ENCODE assay signal across 21 cellular contexts in the genomic region with DNA sequence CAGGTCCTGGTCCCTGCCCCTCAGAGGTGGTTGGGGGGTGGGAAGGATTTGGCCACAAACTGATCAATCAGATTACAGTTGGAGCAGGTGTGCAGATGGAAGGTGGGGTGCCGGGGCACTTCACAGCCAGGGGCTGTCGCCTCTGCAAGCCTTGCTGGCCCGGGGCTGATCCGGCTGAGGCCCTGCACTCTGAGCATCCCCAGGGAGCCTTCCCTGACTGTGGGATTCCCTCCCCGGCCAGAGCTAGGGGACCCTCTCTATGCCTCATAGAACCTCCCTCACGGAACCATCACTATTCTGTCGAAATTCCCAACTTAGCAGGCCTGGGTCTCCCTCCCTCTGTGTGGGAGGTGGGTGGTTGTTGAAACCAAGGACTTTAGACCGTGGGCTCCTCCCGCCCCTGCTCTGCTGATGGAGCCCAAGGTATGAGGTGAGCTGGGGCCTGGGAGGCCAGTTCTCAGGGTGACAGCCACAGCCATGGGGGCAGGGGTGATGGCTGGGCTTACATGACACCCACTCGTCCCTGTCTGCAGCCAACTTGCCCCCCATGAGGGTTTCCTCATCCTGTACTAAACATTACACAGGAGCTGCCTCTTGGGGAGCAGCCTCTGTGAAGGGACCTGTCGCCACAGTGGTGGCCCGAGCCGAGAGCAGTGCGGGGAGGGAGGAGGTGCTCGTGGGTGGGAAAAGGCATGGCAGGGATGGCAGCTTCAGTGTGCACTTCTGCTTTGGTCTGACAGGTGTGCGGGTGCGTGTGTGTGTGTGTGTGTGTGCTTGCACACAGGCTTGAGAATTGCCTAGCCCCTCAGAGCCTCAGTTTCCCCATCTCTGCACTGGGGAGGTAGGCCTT. TPM values are rescaled to one million over a fixed set of nuclear protein-coding genes. Genes with fewer than 3 reads are reported as not detected.
DNase-seq lines count a peak whose midpoint lies in the region; ATAC-seq, FAIRE-seq and TF ChIP-seq lines count a peak whose summit lies in the region.
"Had no signal": no experiment of that assay in that cellular context is flagged by ENCODE, and none has a peak within 500 bp of the region (broad histone marks: within the 10 kb centered on the region; RNA-seq: fewer than 3 reads in every experiment).

No MANE protein-coding gene starts in this region.

- H3K9me3 ChIP-seq in mammary epithelial cell (replicated peaks; ENCODE audit: insufficient read depth, low read length) (no peaks in the 10 kb centered on the region), liver (ENCODE audit: control insufficient read depth in 4 of 4, low read length in 3 of 4) (no peaks in the 10 kb centered on the region)
- H3K9me3 ChIP-seq: gastroesophageal sphincter, Peyer's patch, tibial nerve had no signal

- H2AFZ ChIP-seq in mammary epithelial cell (ENCODE audit: low read depth, low read length) = no peak overlapping the region

- peaks cover 82% of the 10 kb centered on the region for H3K4me1 ChIP-seq in mammary epithelial cell (ENCODE audit: insufficient read depth, low read length)
- peaks cover 28 to 56% (median 42%) of the 10 kb centered on the region in 4 donors for H3K4me1 ChIP-seq in liver (ENCODE audit: control insufficient read depth in 4 of 4, insufficient read depth in 4 of 4, low read length in 3 of 4)

- peak overlapping the region; percentile 95 for H3K4me2 ChIP-seq in mammary epithelial cell (ENCODE audit: insufficient read depth, low read depth, low read length)

- H3K36me3 ChIP-seq in mammary epithelial cell (ENCODE audit: insufficient read depth, low read length) (peaks cover 20% of the 10 kb centered on the region), liver (ENCODE audit: control insufficient read depth in 4 of 4, insufficient read depth in 3 of 4, low read depth in 1 of 4, low read length in 3 of 4) (peaks cover 2 to 13% (median 6%) of the 10 kb centered on the region in 4 donors)
- H3K36me3 ChIP-seq: Peyer's patch, tibial nerve had no signal

- no peaks in the 10 kb centered on the region for H3K27me3 Mint-ChIP-seq in MCF 10A (ENCODE audit: insufficient read depth, unreplicated experiment)
- no peaks in the 10 kb centered on the region for H3K27me3 Mint-ChIP-seq in activated T-cell treated with anti-CD3 and anti-CD28 coated beads, Interleukin-2, amount 50 U/mL, for 72 hours (ENCODE audit: low read depth)
- H3K27me3 Mint-ChIP-seq: activated CD4-positive, alpha-beta T cell treated with anti-CD3 and anti-CD28 coated beads, Interleukin-2, amount 10 ng/mL, durations not matched to agents 7 days and 5 days had no signal

- TF ChIP-seq CTCF in mammary epithelial cell (conservative IDR thresholded peaks at IDR 0.05 in 1 of 2, IDR thresholded peaks at IDR 0.05 in 1 of 2; ENCODE audit: extremely low read depth in 1 of 2, insufficient read depth in 1 of 2, low read depth in 1 of 2, low read length in 2 of 2) (no peak), MCF 10A (IDR thresholded peaks at IDR 0.05; ENCODE audit: unreplicated experiment) (no peak), RWPE1 (conservative IDR thresholded peaks at IDR 0.05; ENCODE audit: low read depth) (no peak), liver (IDR thresholded peaks at IDR 0.05; ENCODE audit: low read depth, low read length, missing input control) (no peak)

- H3K27me3 ChIP-seq in mammary epithelial cell (ENCODE audit: insufficient read depth, low read length) = no peaks in the 10 kb centered on the region
- H3K27me3 ChIP-seq in liver (ENCODE audit: control insufficient read depth in 4 of 4, insufficient read depth in 4 of 4, low read length in 3 of 4) = no peaks in the 10 kb centered on the region
- H3K27me3 ChIP-seq: gastroesophageal sphincter, Peyer's patch, tibial nerve had no signal

- TF ChIP-seq RAD21 in liver (IDR thresholded peaks at IDR 0.05) = no peak

- DNase-seq in mammary epithelial cell (no peak), MCF 10A (ENCODE audit: unreplicated experiment) (no peak), RWPE1 (ENCODE audit: low spot score) (no peak), urothelium cell line (ENCODE audit: low spot score) (no peak), NCI-H1105 treated with DMSO at 0.1 percent for 48 hours (lab: John Stamatoyannopoulos, UW) (no peak)
- DNase-seq in stimulated activated CD4-positive, alpha-beta T cell treated with anti-CD3 and anti-CD28 coated beads, Interleukin-2, amount 100 ng/mL, for 48 hours = no peak
- DNase-seq in activated T-cell treated with anti-CD3 and anti-CD28 coated beads, Interleukin-2, amount 50 U/mL, for 72 hours = no peak
- DNase-seq: activated CD4-positive, alpha-beta T cell treated with anti-CD3 and anti-CD28 coated beads, Interleukin-2, amount 10 ng/mL, durations not matched to agents 7 days and 5 days; activated naive CD4-positive, alpha-beta T cell treated with anti-CD3 and anti-CD28 coated beads for 36 hours; activated T-cell treated with anti-CD3 and anti-CD28 coated beads for 4 hours; cortex of kidney; NCI-H2107; NCI-H526 treated with DMSO at 0.1 percent for 48 hours; small intestine had no signal

- FAIRE-seq in urothelium cell line (lab: Jason Lieb, UNC) = no peak
- FAIRE-seq: A204.1, small intestine had no signal

- BruUV-seq in mammary epithelial cell (replicated peaks; lab: Mats Ljungman, UMichigan) (no TSS peak), MCF 10A (replicated peaks; lab: Mats Ljungman, UMichigan) (no TSS peak)

- no peak overlapping the region for H3K4me3 ChIP-seq in mammary epithelial cell (replicated peaks in 1 of 3; ENCODE audit: insufficient read depth in 1 of 3, low read depth in 2 of 3, low read length in 3 of 3)
- H3K4me3 ChIP-seq in liver (ENCODE audit: low read depth in 1 of 3, low read length in 3 of 3) = peak overlapping the region in 1 of 3 donors; percentile 77

- 97% methylated on average over 10 of the region's 17 CpGs for WGBS in mammary epithelial cell (ENCODE audit: low coverage, missing lambda C conversion rate)
- WGBS in liver = 63% methylated on average over 17 of the region's 17 CpGs

- POLR2A ChIA-PET in MCF 10A (lab: Yijun Ruan, JAX) (no interaction called here), RWPE1 (lab: Yijun Ruan, JAX; ENCODE audit: low non-redundant PET) (no interaction called here)

- dilution Hi-C loops in mammary epithelial cell (cut with HindIII; ENCODE audit: low sequenced_read_pairs) = no loop called here

- peaks cover 10% of the 10 kb centered on the region for H3K36me3 Mint-ChIP-seq in MCF 10A (ENCODE audit: insufficient read depth, unreplicated experiment)
- peaks cover 0 to 2% of the 10 kb centered on the region in 2 donors for H3K36me3 Mint-ChIP-seq in activated T-cell treated with anti-CD3 and anti-CD28 coated beads, Interleukin-2, amount 50 U/mL, for 72 hours (ENCODE audit: insufficient read depth in 2 of 2)

- CTCF ChIA-PET in mammary epithelial cell (lab: Charles Lee; ENCODE audit: low non-redundant PET) = no interaction called here
- CTCF ChIA-PET in MCF 10A (lab: Yijun Ruan, JAX) = interaction anchor here (0.5 to 0.8 kb wide), 2 partner anchors 26 to 74 kb away, joined by 3 read pairs; no protein-coding TSS in a partner anchor
- CTCF ChIA-PET in RWPE1 (lab: Yijun Ruan, JAX) = interaction anchor here (0.6 to 2.9 kb wide), 3 partner anchors 26 to 866 kb away, joined by 4 to 9 read pairs (median 6); no protein-coding TSS in a partner anchor

- H3K9ac ChIP-seq in mammary epithelial cell (ENCODE audit: insufficient read depth, low read length) (no peak overlapping the region), liver (ENCODE audit: low read depth in 1 of 2, low read length in 2 of 2) (no peak overlapping the region)

- no peak overlapping the region for H3K27ac Mint-ChIP-seq in MCF 10A (ENCODE audit: low read depth, unreplicated experiment)
- H3K27ac Mint-ChIP-seq in activated T-cell treated with anti-CD3 and anti-CD28 coated beads, Interleukin-2, amount 50 U/mL, for 72 hours = no peak overlapping the region
- H3K27ac Mint-ChIP-seq: activated CD4-positive, alpha-beta T cell treated with anti-CD3 and anti-CD28 coated beads, Interleukin-2, amount 10 ng/mL, durations not matched to agents 7 days and 5 days had no signal

- ATAC-seq in activated T-cell treated with anti-CD3 and anti-CD28 coated beads, Interleukin-2, amount 50 U/mL, for 72 hours (replicated peaks in 1 of 2) = no peak
- ATAC-seq: gastroesophageal sphincter, SK-N-SH treated with all-trans-retinoic acid at 6 μM for 48 hours had no signal

- no peaks in the 10 kb centered on the region for H3K9me3 Mint-ChIP-seq in MCF 10A (ENCODE audit: unreplicated experiment)
- H3K9me3 Mint-ChIP-seq in activated T-cell treated with anti-CD3 and anti-CD28 coated beads, Interleukin-2, amount 50 U/mL, for 72 hours = no peaks in the 10 kb centered on the region
- H3K9me3 Mint-ChIP-seq: activated CD4-positive, alpha-beta T cell treated with anti-CD3 and anti-CD28 coated beads, Interleukin-2, amount 10 ng/mL, durations not matched to agents 7 days and 5 days; activated naive CD4-positive, alpha-beta T cell treated with anti-CD3 and anti-CD28 coated beads for 36 hours had no signal

- H3K79me2 ChIP-seq in mammary epithelial cell (ENCODE audit: insufficient read depth, low read length) = peaks cover 83% of the 10 kb centered on the region

- H3K27ac ChIP-seq in mammary epithelial cell (ENCODE audit: insufficient read depth, low read depth, low read length) = no peak overlapping the region
- H3K27ac ChIP-seq in RWPE1 = peak overlapping the region; percentile 96
- H3K27ac ChIP-seq in liver (ENCODE audit: low read depth in 1 of 2, low read length in 2 of 2) = peak overlapping the region in 1 of 2 donors; percentile 38
- H3K27ac ChIP-seq: C4-2B, gastroesophageal sphincter had no signal

- H3K4me3 Mint-ChIP-seq in MCF 10A (ENCODE audit: unreplicated experiment) = no peak overlapping the region
- peak overlapping the region in 1 of 2 donors; percentile 22 for H3K4me3 Mint-ChIP-seq in activated T-cell treated with anti-CD3 and anti-CD28 coated beads, Interleukin-2, amount 50 U/mL, for 72 hours
- H3K4me3 Mint-ChIP-seq: activated CD4-positive, alpha-beta T cell treated with anti-CD3 and anti-CD28 coated beads, Interleukin-2, amount 10 ng/mL, durations not matched to agents 7 days and 5 days; activated naive CD4-positive, alpha-beta T cell treated with anti-CD3 and anti-CD28 coated beads for 36 hours had no signal

- intact Hi-C loops in mammary epithelial cell (cut with micrococcal nuclease) = no loop called here
- intact Hi-C loops in MCF 10A (cut with micrococcal nuclease) = no loop called here

- peaks cover 32% of the 10 kb centered on the region for H3K4me1 Mint-ChIP-seq in MCF 10A (ENCODE audit: insufficient read depth, unreplicated experiment)
- peaks cover 37% of the 10 kb centered on the region for H3K4me1 Mint-ChIP-seq in activated T-cell treated with anti-CD3 and anti-CD28 coated beads, Interleukin-2, amount 50 U/mL, for 72 hours (ENCODE audit: low read depth)

- H4K20me1 ChIP-seq in mammary epithelial cell (ENCODE audit: insufficient read depth, low read length) = peaks cover 3% of the 10 kb centered on the region

- in situ Hi-C loops in mammary epithelial cell (cut with MboI; ENCODE audit: low sequenced_read_pairs in 2 of 2) = no loop called here

RNA-seq across cellular contexts. Expression of gene SH3TC1, which starts 3.7 kb away (rescaled TPM):
- total RNA-seq in mammary epithelial cell = 100 to 1,000 TPM in 1 of 2 donors, 10 to 100 TPM in 1; 70.8 to 138 TPM
- 37.7 TPM for polyA plus RNA-seq in mammary epithelial cell
- polyA minus RNA-seq in mammary epithelial cell = 62.5 TPM
- 20.4 and 28.8 TPM in 2 replicates for total RNA-seq in MCF 10A (2022)
- 10 to 100 TPM; 28.8 to 34.6 TPM for total RNA-seq in liver
- polyA plus RNA-seq in liver = 10 to 100 TPM in 1 of 2 donors, 1 to 10 TPM in 1; 6.5 to 22.8 TPM
- total RNA-seq in activated T-cell treated with anti-CD3 and anti-CD28 coated beads, Interleukin-2, amount 50 U/mL, for 72 hours = 10 to 100 TPM; 15.2 to 39.0 TPM

RNA-seq across cellular contexts. Expression of gene ABLIM2, which starts 44.1 kb away (rescaled TPM):
- total RNA-seq in mammary epithelial cell = under 1 TPM; 0.28 to 0.67 TPM
- 0.87 TPM for polyA plus RNA-seq in mammary epithelial cell
- 3.9 TPM for polyA minus RNA-seq in mammary epithelial cell
- 5.3 and 5.4 TPM in 2 replicates for total RNA-seq in MCF 10A (2022)
- 1 to 10 TPM in 1 of 2 donors, under 1 TPM in 1; 0.75 to 2.5 TPM for total RNA-seq in liver
- under 1 TPM; 0.92 to 0.93 TPM for polyA plus RNA-seq in liver
- under 1 TPM; 0.34 to 0.60 TPM for total RNA-seq in activated T-cell treated with anti-CD3 and anti-CD28 coated beads, Interleukin-2, amount 50 U/mL, for 72 hours
